14 cellular contexts compared by ENCODE assay signal in genomic region chr17:67833946-67834631, GRCh38. TPM values are rescaled to one million over a fixed set of nuclear protein-coding genes. Genes with fewer than 3 reads are reported as not detected.
DNase-seq lines count a peak whose midpoint lies in the region; ATAC-seq and TF ChIP-seq lines count a peak whose summit lies in the region.
"Had no signal": no experiment of that assay in that cellular context is flagged by ENCODE, and none has a peak within 500 bp of the region (broad histone marks: within the 10 kb centered on the region; RNA-seq: fewer than 3 reads in every experiment).

No MANE protein-coding gene starts in this region.

- no peaks in the 10 kb centered on the region for H3K27me3 Mint-ChIP-seq in activated naive CD4-positive, alpha-beta T cell treated with anti-CD3 and anti-CD28 coated beads, Interleukin-2, amount 50 U/mL, for 24 hours

- H2AFZ ChIP-seq in SU-DHL-6 (ENCODE audit: low read depth, low read length, severe bottlenecking): no peak overlapping the region
- no peak overlapping the region for H2AFZ ChIP-seq in hepatocyte
- H2AFZ ChIP-seq: PC-9 had no signal

- no peak overlapping the region for H3K4me3 ChIP-seq in SU-DHL-6 (ENCODE audit: insufficient read depth, low read length, poor library complexity, severe bottlenecking)
- no peak overlapping the region for H3K4me3 ChIP-seq in hepatocyte
- H3K4me3 ChIP-seq: PC-9, testis had no signal

- no peaks in the 10 kb centered on the region for H3K9me2 ChIP-seq in SU-DHL-6 (replicated peaks; ENCODE audit: insufficient read depth, low read length)
- no peaks in the 10 kb centered on the region for H3K9me2 ChIP-seq in hepatocyte (replicated peaks; ENCODE audit: insufficient read depth)

- DNase-seq in activated naive CD4-positive, alpha-beta T cell treated with anti-CD3 and anti-CD28 coated beads, Interleukin-2, amount 50 U/mL, for 16 hours: no peak
- DNase-seq in hepatocyte (ENCODE audit: low spot score): no peak
- peak in 1 of 2 donors; percentile 10 for DNase-seq in stimulated activated effector memory CD8-positive, alpha-beta T cell treated with anti-CD3 and anti-CD28 coated beads, Interleukin-12 subunit alpha, Interleukin-12 subunit beta, amount 100 ng/mL, for 72 hours (ENCODE audit: low spot score in 2 of 2)
- DNase-seq in NCI-H510A treated with DMSO at 0.1 percent for 48 hours (lab: John Stamatoyannopoulos, UW): no peak
- no peak for DNase-seq in OCI-M2 (lab: John Stamatoyannopoulos, UW; ENCODE audit: unreplicated experiment)
- DNase-seq: activated CD4-positive, alpha-beta T cell treated with anti-CD3 and anti-CD28 coated beads for 48 hours; effector CD8-positive, alpha-beta T cell; NCI-H2227 treated with DMSO at 0.1 percent for 48 hours; PC-9; stimulated activated CD4-positive, alpha-beta T cell treated with anti-CD3 and anti-CD28 coated beads, Interleukin-15, amount 100 ng/mL, for 24 hours; testis had no signal

- peaks cover 9% of the 10 kb centered on the region for H3K36me3 Mint-ChIP-seq in activated naive CD4-positive, alpha-beta T cell treated with anti-CD3 and anti-CD28 coated beads, Interleukin-2, amount 50 U/mL, for 24 hours
- peaks cover 27% of the 10 kb centered on the region for H3K36me3 Mint-ChIP-seq in stimulated activated effector memory CD8-positive, alpha-beta T cell treated with anti-CD3 and anti-CD28 coated beads, Interleukin-12 subunit alpha, Interleukin-12 subunit beta, amount 100 ng/mL, for 72 hours

- H3K27ac ChIP-seq in SU-DHL-6 (ENCODE audit: low read depth, low read length): peak overlapping the region; percentile 16; the same call in 1 of the 2 replicates
- no peak overlapping the region for H3K27ac ChIP-seq in hepatocyte
- H3K27ac ChIP-seq: PC-9, testis had no signal

- no peak overlapping the region for H3K27ac Mint-ChIP-seq in activated naive CD4-positive, alpha-beta T cell treated with anti-CD3 and anti-CD28 coated beads, Interleukin-2, amount 50 U/mL, for 24 hours
- H3K27ac Mint-ChIP-seq in stimulated activated effector memory CD8-positive, alpha-beta T cell treated with anti-CD3 and anti-CD28 coated beads, Interleukin-12 subunit alpha, Interleukin-12 subunit beta, amount 100 ng/mL, for 72 hours: peak overlapping the region; percentile 80

- peaks cover 86% of the 10 kb centered on the region for H3K4me1 Mint-ChIP-seq in activated naive CD4-positive, alpha-beta T cell treated with anti-CD3 and anti-CD28 coated beads, Interleukin-2, amount 50 U/mL, for 24 hours
- peaks cover 67% of the 10 kb centered on the region for H3K4me1 Mint-ChIP-seq in stimulated activated effector memory CD8-positive, alpha-beta T cell treated with anti-CD3 and anti-CD28 coated beads, Interleukin-12 subunit alpha, Interleukin-12 subunit beta, amount 100 ng/mL, for 72 hours

- H3K9me3 Mint-ChIP-seq in activated naive CD4-positive, alpha-beta T cell treated with anti-CD3 and anti-CD28 coated beads, Interleukin-2, amount 50 U/mL, for 24 hours: no peaks in the 10 kb centered on the region
- H3K9me3 Mint-ChIP-seq in stimulated activated effector memory CD8-positive, alpha-beta T cell treated with anti-CD3 and anti-CD28 coated beads, Interleukin-12 subunit alpha, Interleukin-12 subunit beta, amount 100 ng/mL, for 72 hours: no peaks in the 10 kb centered on the region

- H3K4me2 ChIP-seq in SU-DHL-6 (ENCODE audit: low read depth, low read length, poor library complexity, severe bottlenecking): peak overlapping the region; percentile 28
- no peak overlapping the region for H3K4me2 ChIP-seq in hepatocyte
- H3K4me2 ChIP-seq: PC-9 had no signal

- H3K4me3 Mint-ChIP-seq in activated naive CD4-positive, alpha-beta T cell treated with anti-CD3 and anti-CD28 coated beads, Interleukin-2, amount 50 U/mL, for 24 hours: peak overlapping the region; percentile 5
- no peak overlapping the region for H3K4me3 Mint-ChIP-seq in stimulated activated effector memory CD8-positive, alpha-beta T cell treated with anti-CD3 and anti-CD28 coated beads, Interleukin-12 subunit alpha, Interleukin-12 subunit beta, amount 100 ng/mL, for 72 hours

- H3K27me3 ChIP-seq in SU-DHL-6 (ENCODE audit: low read length) (no peaks in the 10 kb centered on the region), hepatocyte (no peaks in the 10 kb centered on the region)
- H3K27me3 ChIP-seq: testis had no signal

- no peak overlapping the region for H3K9ac ChIP-seq in SU-DHL-6 (ENCODE audit: low read length)

- 71% methylated on average over 3 of the region's 3 CpGs for WGBS in hepatocyte (ENCODE audit: low lambda C conversion rate, missing lambda C conversion rate)

- no peaks in the 10 kb centered on the region for H3K9me3 ChIP-seq in SU-DHL-6 (ENCODE audit: insufficient read depth, low read length)
- no peaks in the 10 kb centered on the region for H3K9me3 ChIP-seq in hepatocyte (ENCODE audit: low read depth)
- H3K9me3 ChIP-seq: testis had no signal

- H3K79me2 ChIP-seq in SU-DHL-6 (ENCODE audit: insufficient read depth, low read length) (peaks cover 100% of the 10 kb centered on the region), hepatocyte (peaks cover 100% of the 10 kb centered on the region)

- no peak for ATAC-seq in stimulated activated effector memory CD8-positive, alpha-beta T cell treated with anti-CD3 and anti-CD28 coated beads, Interleukin-12 subunit alpha, Interleukin-12 subunit beta, amount 100 ng/mL, for 72 hours
- ATAC-seq in GM21515 (IDR thresholded peaks at IDR 0.05; ENCODE audit: unreplicated experiment): no peak

- H3K4me1 ChIP-seq in hepatocyte (ENCODE audit: insufficient read depth): peaks cover 18% of the 10 kb centered on the region

- H3K36me3 ChIP-seq in SU-DHL-6 (ENCODE audit: low read length): no peaks in the 10 kb centered on the region; the same call in 1 of the 2 replicates
- no peaks in the 10 kb centered on the region for H3K36me3 ChIP-seq in hepatocyte (replicated peaks; ENCODE audit: insufficient read depth, low read depth)

- H4K20me1 ChIP-seq in SU-DHL-6 (ENCODE audit: low read depth, low read length) (peaks cover 9% of the 10 kb centered on the region; the same call in 1 of the 2 replicates), hepatocyte (ENCODE audit: insufficient read depth, poor library complexity, severe bottlenecking) (peaks cover 96% of the 10 kb centered on the region)

- TF ChIP-seq CTCF in SU-DHL-6 (IDR thresholded peaks at IDR 0.05; ENCODE audit: insufficient read depth, low read length, poor library complexity, severe bottlenecking) (peak; percentile 55), hepatocyte (IDR thresholded peaks at IDR 0.05; ENCODE audit: poor library complexity) (peak; percentile 20)

- peaks cover 27% of the 10 kb centered on the region for H3F3A ChIP-seq in SU-DHL-6 (ENCODE audit: insufficient read depth)

RNA-seq across cellular contexts. Expression of gene BPTF, which starts 8.8 kb away (rescaled TPM):
- 46.3 and 51.9 TPM in 2 replicates for total RNA-seq in hepatocyte
- 38.1 and 48.9 TPM in 2 replicates for polyA plus RNA-seq in hepatocyte
